ENCODE assay signal across 7 cellular contexts in genomic region chr16:3065742-3066439, GRCh38. TPM values are rescaled to one million over a fixed set of nuclear protein-coding genes. Genes with fewer than 3 reads are reported as not detected.
DNase-seq lines count a peak whose midpoint lies in the region; ATAC-seq and TF ChIP-seq lines count a peak whose summit lies in the region.

No MANE protein-coding gene starts in this region.

- no peaks in the 10 kb centered on the region for H3K9me3 ChIP-seq in IMR-90 (ENCODE audit: control insufficient read depth, insufficient read depth, low read length)
- H3K9me3 ChIP-seq in stomach = no peaks in the 10 kb centered on the region

- H2BK15ac ChIP-seq in IMR-90 (ENCODE audit: low read depth, low read length) = peak overlapping the region; percentile 96; the same call in 2 of the 3 replicates

- H4K20me1 ChIP-seq in IMR-90 (ENCODE audit: insufficient read depth, low read length) = no peaks in the 10 kb centered on the region

- no peak for TF ChIP-seq EP300 in stomach (IDR thresholded peaks at IDR 0.05)

- H4K91ac ChIP-seq in IMR-90 (ENCODE audit: insufficient read depth, low read depth, low read length) = peak overlapping the region; percentile 88

- dilution Hi-C loops in IMR-90 (cut with HindIII; ENCODE audit: low sequenced_read_pairs, unreplicated experiment) = no loop called here

- peak overlapping the region; percentile 98 for H2AFZ ChIP-seq in IMR-90 (replicated peaks; ENCODE audit: low read length, poor library complexity)

- in situ Hi-C loops in IMR-90 (cut with MboI; ENCODE audit: low sequenced_read_pairs) = no loop called here

- peak overlapping the region; percentile 76 for H2BK5ac ChIP-seq in IMR-90 (ENCODE audit: low read depth, low read length, poor library complexity, severe bottlenecking)

- TF ChIP-seq CTCF in IMR-90 (conservative IDR thresholded peaks at IDR 0.05; ENCODE audit: low read depth, low read length) = no peak
- no peak for TF ChIP-seq CTCF in stomach (IDR thresholded peaks at IDR 0.05)

- peaks cover 6 to 19% of the 10 kb centered on the region in 2 experiments; a peak in 2 of 4 replicates for H3K79me1 ChIP-seq in IMR-90 (ENCODE audit: low read depth in 1 of 2, low read length in 2 of 2)

- H3K27me3 Mint-ChIP-seq in activated naive CD4-positive, alpha-beta T cell treated with anti-CD3 and anti-CD28 coated beads, Interleukin-2, amount 50 U/mL, for 24 hours = no peaks in the 10 kb centered on the region

- peaks cover 59% of the 10 kb centered on the region for H3K4me1 Mint-ChIP-seq in activated naive CD4-positive, alpha-beta T cell treated with anti-CD3 and anti-CD28 coated beads, Interleukin-2, amount 50 U/mL, for 24 hours

- peak overlapping the region; percentile 87; the same call in 1 of the 2 replicates for H2BK120ac ChIP-seq in IMR-90 (ENCODE audit: low read depth, low read length)

- H3K27me3 ChIP-seq in IMR-90 (ENCODE audit: control insufficient read depth, insufficient read depth, low read length) = no peaks in the 10 kb centered on the region; the same call in 1 of the 2 replicates
- no peaks in the 10 kb centered on the region for H3K27me3 ChIP-seq in stomach

- DNase-seq in IMR-90 (no peak), left colon (peak in 1 of 2 donors; percentile 53), stomach (no peak)
- DNase-seq in stimulated activated CD8-positive, alpha-beta memory T cell treated with anti-CD3 and anti-CD28 coated beads, Interleukin-4, amount 100 ng/mL, for 48 hours = no peak

- peak overlapping the region; percentile 99 for H3K27ac Mint-ChIP-seq in activated naive CD4-positive, alpha-beta T cell treated with anti-CD3 and anti-CD28 coated beads, Interleukin-2, amount 50 U/mL, for 24 hours

- TF ChIP-seq POLR2A in IMR-90 (IDR thresholded peaks at IDR 0.05; ENCODE audit: low read depth, low read length) = no peak
- TF ChIP-seq POLR2A in stomach (IDR thresholded peaks at IDR 0.05) = no peak

- H4K8ac ChIP-seq in IMR-90 (ENCODE audit: low read depth in 2 of 2, low read length in 2 of 2) = peak overlapping the region; percentile 74 to 92

- CTCF ChIA-PET in IMR-90 (lab: Yijun Ruan, JAX) = no interaction called here

- H2BK20ac ChIP-seq in IMR-90 (ENCODE audit: low read depth, low read length) = peak overlapping the region; percentile 41

- no peaks in the 10 kb centered on the region for H3K9me3 Mint-ChIP-seq in activated naive CD4-positive, alpha-beta T cell treated with anti-CD3 and anti-CD28 coated beads, Interleukin-2, amount 50 U/mL, for 24 hours

- H3K36me3 Mint-ChIP-seq in activated naive CD4-positive, alpha-beta T cell treated with anti-CD3 and anti-CD28 coated beads, Interleukin-2, amount 50 U/mL, for 24 hours = peaks cover 15% of the 10 kb centered on the region

- H3K27ac ChIP-seq in IMR-90 (ENCODE audit: insufficient read depth, low read length) = no peak overlapping the region; the same call in 1 of the 2 replicates
- H3K27ac ChIP-seq in stomach = peak overlapping the region; percentile 11 to 76 (median 73)

- peak overlapping the region; percentile 81 for H3K4ac ChIP-seq in IMR-90 (ENCODE audit: low read depth, low read length)

- WGBS in IMR-90 (ENCODE audit: extremely low coverage in 2 of 2, insufficient read length in 1 of 2), 2 experiments = 49% methylated on average over 7 of the region's 26 CpGs; no CpG with 5 or more reads in 1 of the 2 experiments
- 56 to 72% (median 69%) methylated on average over 20 to 26 of the region's 26 CpGs for WGBS in stomach, 5 donors

- peak overlapping the region; percentile 100 for H3K4me3 Mint-ChIP-seq in activated naive CD4-positive, alpha-beta T cell treated with anti-CD3 and anti-CD28 coated beads, Interleukin-2, amount 50 U/mL, for 24 hours

- H3K9me1 ChIP-seq in IMR-90 (ENCODE audit: insufficient read depth, low read length) = peaks cover 18% of the 10 kb centered on the region

- peak overlapping the region; percentile 81 for H4K5ac ChIP-seq in IMR-90 (ENCODE audit: low read depth, low read length)

- peak overlapping the region; percentile 30 for H3K18ac ChIP-seq in IMR-90 (ENCODE audit: low read depth, low read length)

- no TSS peak for BruUV-seq in IMR-90 (replicated peaks; lab: Mats Ljungman, UMichigan)

- peak overlapping the region; percentile 64 for H3K56ac ChIP-seq in IMR-90 (ENCODE audit: extremely low read depth, insufficient read depth, low read length)

- H3K4me3 ChIP-seq in IMR-90 (ENCODE audit: insufficient read depth, low read depth, low read length) = peak overlapping the region; percentile 47; the same call in 1 of the 2 replicates
- H3K4me3 ChIP-seq in stomach = peak overlapping the region; percentile 18 to 50 (median 39)

- H2AK9ac ChIP-seq in IMR-90 (replicated peaks; ENCODE audit: low read depth, low read length, poor library complexity) = peak overlapping the region; percentile 99

- H3K4me2 ChIP-seq in IMR-90 (ENCODE audit: low read depth, low read length) = peak overlapping the region; percentile 53

- TF ChIP-seq RAD21 in IMR-90 (IDR thresholded peaks at IDR 0.05; ENCODE audit: low read length) = no peak

- peak overlapping the region; percentile 59; the same call in 1 of the 2 replicates for H3K23ac ChIP-seq in IMR-90 (ENCODE audit: low read depth, low read length)

- no peak for ATAC-seq in IMR-90 (ENCODE audit: low read depth)
- peak; percentile 30 for ATAC-seq in left colon
- ATAC-seq in GM21723 (IDR thresholded peaks at IDR 0.05; ENCODE audit: unreplicated experiment) = no peak
- no peak for ATAC-seq in HG03521 (IDR thresholded peaks at IDR 0.05; ENCODE audit: unreplicated experiment)

- H3K4me1 ChIP-seq in IMR-90 (ENCODE audit: control insufficient read depth, insufficient read depth, low read length) (peaks cover 12% of the 10 kb centered on the region), stomach (peaks cover 6 to 35% (median 17%) of the 10 kb centered on the region in 4 donors)

- H3K9ac ChIP-seq in IMR-90 (ENCODE audit: low read depth, low read length) = peak overlapping the region; percentile 55; the same call in 1 of the 2 replicates

- no peaks in the 10 kb centered on the region for H3K36me3 ChIP-seq in IMR-90 (ENCODE audit: control insufficient read depth, insufficient read depth, low read length)
- peaks cover 0 to 10% (median 2%) of the 10 kb centered on the region in 4 donors for H3K36me3 ChIP-seq in stomach

- peak overlapping the region; percentile 97 for H2AK5ac ChIP-seq in IMR-90 (ENCODE audit: low read depth, low read length)

- peak overlapping the region; percentile 87 for H3K14ac ChIP-seq in IMR-90 (replicated peaks; ENCODE audit: low read depth, low read length)

- POLR2A ChIA-PET in IMR-90 (lab: Charles Lee; ENCODE audit: unreplicated experiment) = no interaction called here

- intact Hi-C loops in IMR-90 (cut with micrococcal nuclease) (no loop called here), left colon (cut with DNase I, micrococcal nuclease) (no loop called here), stomach (cut with DNase I; ENCODE audit: low total_unique reads) (no loop called here)

TF ChIP-seq in IMR-90, 13 proteins besides CTCF, POLR2A, EP300 and RAD21 (continues in another document):
- TF ChIP-seq RFX5 (IDR thresholded peaks at IDR 0.05; ENCODE audit: low read depth, low read length) (no peak), MAZ (IDR thresholded peaks at IDR 0.05; ENCODE audit: borderline replicate concordance, low read depth, low read length) (no peak), MXI1 (IDR thresholded peaks at IDR 0.05; ENCODE audit: borderline replicate concordance, low read depth, low read length) (no peak; the same call in 1 of the 2 replicates), FOS (IDR thresholded peaks at IDR 0.05; ENCODE audit: low read depth, low read length) (no peak), NFE2L2 (IDR thresholded peaks at IDR 0.05; ENCODE audit: low read depth, low read length) (no peak), BHLHE40 (IDR thresholded peaks at IDR 0.05; ENCODE audit: low read depth, low read length) (no peak)

RNA-seq across cellular contexts. Expression of gene IL32, which starts 0.5 kb away (rescaled TPM):
- total RNA-seq in IMR-90 (2012; rRNA removed) (21.7 and 25.6 TPM in 2 replicates), left colon (100 to 1,000 TPM; 265 to 865 TPM), stomach (100 to 1,000 TPM in 1 of 5 donors, 10 to 100 TPM in 3, 1 to 10 TPM in 1; 9.9 to 504 (median 90.4) TPM)
- polyA plus RNA-seq in IMR-90 (2012; rRNA removed) (95.7 and 99.9 TPM in 2 replicates), stomach (100 to 1,000 TPM in 1 of 3 donors, 10 to 100 TPM in 2; 56.3 to 129 (median 60.9) TPM)
- 129 and 155 TPM in 2 replicates for polyA plus RNA-seq in IMR-90 (2012; cell fraction: cytosol; rRNA removed)
- 61.6 and 113 TPM in 2 replicates for polyA plus RNA-seq in IMR-90 (2012; cell fraction: nucleus; rRNA removed; ENCODE audit: low replicate concordance)

RNA-seq across cellular contexts. Expression of gene MMP25, which starts 19.5 kb away (rescaled TPM):
- total RNA-seq in IMR-90 (2012; rRNA removed) (not detected in 2 replicates), left colon (1 to 10 TPM in 1 of 2 donors, under 1 TPM in 1; 0.70 to 1.1 TPM), stomach (1 to 10 TPM in 2 of 5 donors, not detected in 3; 1.1 to 1.6 TPM)
- polyA plus RNA-seq in IMR-90 (2012; rRNA removed) (0.07 TPM in 2 replicates), stomach (1 to 10 TPM in 1 of 3 donors, under 1 TPM in 2; 0.48 to 2.9 (median 0.61) TPM)
- polyA plus RNA-seq in IMR-90 (2012; cell fraction: cytosol; rRNA removed) = 0.03 and 0.07 TPM in 2 replicates
- polyA plus RNA-seq in IMR-90 (2012; cell fraction: nucleus; rRNA removed; ENCODE audit: low replicate concordance) = 0.50 and 0.57 TPM in 2 replicates

RNA-seq across cellular contexts. Expression of gene BICDL2, which starts 29.1 kb away (rescaled TPM):
- under 0.01 and 0.18 TPM in 2 replicates for total RNA-seq in IMR-90 (2012; rRNA removed)
- 0.17 and 0.19 TPM in 2 replicates for polyA plus RNA-seq in IMR-90 (2012; rRNA removed)
- 0.15 and 0.25 TPM in 2 replicates for polyA plus RNA-seq in IMR-90 (2012; cell fraction: cytosol; rRNA removed)
- polyA plus RNA-seq in IMR-90 (2012; cell fraction: nucleus; rRNA removed; ENCODE audit: low replicate concordance) = 0.05 and 0.20 TPM in 2 replicates
- total RNA-seq in left colon = 100 to 1,000 TPM in 1 of 2 donors, 10 to 100 TPM in 1; 91.8 to 107 TPM
- total RNA-seq in stomach = 100 to 1,000 TPM in 1 of 5 donors, 10 to 100 TPM in 4; 18.4 to 693 (median 59.4) TPM
- polyA plus RNA-seq in stomach = 10 to 100 TPM; 26.0 to 79.7 (median 29.0) TPM

RNA-seq across cellular contexts. Expression of gene ZSCAN10, which starts 33.2 kb away (rescaled TPM):
- not detected in 2 replicates for total RNA-seq in IMR-90 (2012; rRNA removed)
- polyA plus RNA-seq in IMR-90 (2012; rRNA removed) = not detected in 2 replicates
- not detected in 2 replicates for polyA plus RNA-seq in IMR-90 (2012; cell fraction: cytosol; rRNA removed)
- polyA plus RNA-seq in IMR-90 (2012; cell fraction: nucleus; rRNA removed; ENCODE audit: low replicate concordance) = 0.02 and 0.12 TPM in 2 replicates
- not detected for total RNA-seq in left colon
- not detected for total RNA-seq in stomach
- polyA plus RNA-seq in stomach = not detected

RNA-seq across cellular contexts. Expression of gene THOC6, which starts 42.1 kb away (rescaled TPM):
- 16.1 and 16.8 TPM in 2 replicates for total RNA-seq in IMR-90 (2012; rRNA removed)
- 23.1 and 26.0 TPM in 2 replicates for polyA plus RNA-seq in IMR-90 (2012; rRNA removed)
- 19.7 and 25.7 TPM in 2 replicates for polyA plus RNA-seq in IMR-90 (2012; cell fraction: cytosol; rRNA removed)
- polyA plus RNA-seq in IMR-90 (2012; cell fraction: nucleus; rRNA removed; ENCODE audit: low replicate concordance) = 128 and 164 TPM in 2 replicates
- total RNA-seq in left colon = 10 to 100 TPM; 18.8 to 19.3 TPM
- 10 to 100 TPM in 4 of 5 donors, not detected in 1; 10.5 to 97.9 (median 22.2) TPM for total RNA-seq in stomach
- polyA plus RNA-seq in stomach = 10 to 100 TPM; 15.3 to 39.0 (median 32.8) TPM

Comparison
In these comparisons a context has a peak if more than half of its experiments do, and no peak if none do; other contexts are left out.
1. RNA of gene BICDL2, which starts 29.1 kb away (total RNA-seq): 91.8 to 107 TPM in left colon and 18.4 to 693 TPM in stomach; under 0.01 to 0.18 TPM in IMR-90; every median in the first group is over 10 times any median in the second.